Comparison of ENCODE assay signal across 16 cellular contexts in the genomic region with DNA sequence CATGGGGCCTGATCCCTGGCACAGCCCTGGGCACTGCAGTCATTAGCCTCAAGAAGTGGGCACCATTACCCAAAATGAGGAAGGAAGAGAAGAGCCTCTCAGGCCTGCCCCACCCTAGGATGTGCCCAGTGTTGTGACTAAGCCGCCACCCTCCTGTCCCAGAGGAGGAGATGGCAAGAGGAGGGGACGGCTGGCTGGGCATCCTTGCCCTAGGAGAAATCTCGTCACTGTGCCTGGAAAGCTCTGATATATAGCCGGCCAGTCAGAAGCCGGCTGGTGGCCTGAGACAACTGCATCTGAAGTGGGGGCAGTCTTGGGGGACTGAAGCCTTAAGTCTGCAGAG.
A peak's percentile ranks its signal among the peaks of the same experiment; 100 is the strongest.
DNase-seq lines count a peak whose midpoint lies in the region; ATAC-seq and TF ChIP-seq lines count a peak whose summit lies in the region.
"Had no signal": no experiment of that assay in that cellular context is flagged by ENCODE, and none has a peak within 500 bp of the region (broad histone marks: within the 10 kb centered on the region; RNA-seq: fewer than 3 reads in every experiment).

No MANE protein-coding gene starts in this region.

- no peak for TF ChIP-seq EP300 in upper lobe of left lung (IDR thresholded peaks at IDR 0.05)

- H3K27ac ChIP-seq in ascending aorta (peak overlapping the region; percentile 13 to 26), upper lobe of left lung (peak overlapping the region in 3 of 4 donors; percentile 36 to 80 (median 57))
- H3K27ac ChIP-seq: VCaP had no signal

- TF ChIP-seq CTCF in ascending aorta (IDR thresholded peaks at IDR 0.05) (no peak), mucosa of descending colon (IDR thresholded peaks at IDR 0.05) (no peak), upper lobe of left lung (IDR thresholded peaks at IDR 0.05) (no peak)

- ATAC-seq in activated naive CD8-positive, alpha-beta T cell treated with anti-CD3 and anti-CD28 coated beads, Interleukin-2, amount 50 U/mL, for 24 hours, result no peak
- ATAC-seq in mucosa of descending colon, result peak; percentile 56
- ATAC-seq in upper lobe of left lung (ENCODE audit: low FRiP score in 2 of 2), result peak; percentile 38 to 88
- ATAC-seq in GM21576 (IDR thresholded peaks at IDR 0.05; ENCODE audit: unreplicated experiment), result no peak
- ATAC-seq: activated CD8-positive, alpha-beta memory T cell treated with anti-CD3 and anti-CD28 coated beads, Interleukin-2, amount 10 ng/mL, durations not matched to agents 7 days and 5 days; SK-N-SH treated with all-trans-retinoic acid at 6 μM for 48 hours had no signal

- no peak overlapping the region for H3K4me3 Mint-ChIP-seq in activated naive CD8-positive, alpha-beta T cell
- H3K4me3 Mint-ChIP-seq in activated naive CD8-positive, alpha-beta T cell treated with anti-CD3 and anti-CD28 coated beads, Interleukin-2, amount 50 U/mL, for 24 hours, result no peak overlapping the region
- H3K4me3 Mint-ChIP-seq: activated CD8-positive, alpha-beta memory T cell treated with anti-CD3 and anti-CD28 coated beads, Interleukin-2, amount 10 ng/mL, durations not matched to agents 7 days and 5 days; activated naive CD4-positive, alpha-beta T cell treated with anti-CD3 and anti-CD28 coated beads, Interleukin-2, amount 50 U/mL, for 24 hours; stimulated activated naive CD8-positive, alpha-beta T cell treated with anti-CD3 and anti-CD28 coated beads, Interleukin-15, Interleukin-2, amounts not matched to agents 100 ng/mL and 50 ng/mL, for 24 hours had no signal

- H3K4me1 Mint-ChIP-seq in activated naive CD8-positive, alpha-beta T cell (ENCODE audit: low read depth), result peaks cover 15% of the 10 kb centered on the region
- H3K4me1 Mint-ChIP-seq in activated naive CD8-positive, alpha-beta T cell treated with anti-CD3 and anti-CD28 coated beads, Interleukin-2, amount 50 U/mL, for 24 hours, result peaks cover 22% of the 10 kb centered on the region

- TF ChIP-seq POLR2A in upper lobe of left lung (IDR thresholded peaks at IDR 0.05), result no peak

- 63 to 80% methylated on average over 1 to 5 of the region's 5 CpGs for WGBS in upper lobe of left lung, 2 donors

- H3K27me3 ChIP-seq in ascending aorta, result no peaks in the 10 kb centered on the region
- H3K27me3 ChIP-seq in upper lobe of left lung, result no peaks in the 10 kb centered on the region

- no peaks in the 10 kb centered on the region for H3K27me3 Mint-ChIP-seq in activated naive CD8-positive, alpha-beta T cell
- H3K27me3 Mint-ChIP-seq in activated naive CD8-positive, alpha-beta T cell treated with anti-CD3 and anti-CD28 coated beads, Interleukin-2, amount 50 U/mL, for 24 hours, result no peaks in the 10 kb centered on the region
- H3K27me3 Mint-ChIP-seq: activated CD8-positive, alpha-beta memory T cell treated with anti-CD3 and anti-CD28 coated beads, Interleukin-2, amount 10 ng/mL, durations not matched to agents 7 days and 5 days; activated naive CD4-positive, alpha-beta T cell treated with anti-CD3 and anti-CD28 coated beads, Interleukin-2, amount 50 U/mL, for 24 hours; stimulated activated naive CD8-positive, alpha-beta T cell treated with anti-CD3 and anti-CD28 coated beads, Interleukin-15, Interleukin-2, amounts not matched to agents 100 ng/mL and 50 ng/mL, for 24 hours had no signal

- H3K36me3 Mint-ChIP-seq in activated naive CD8-positive, alpha-beta T cell, result peaks cover 7% of the 10 kb centered on the region
- peaks cover 8% of the 10 kb centered on the region for H3K36me3 Mint-ChIP-seq in activated naive CD8-positive, alpha-beta T cell treated with anti-CD3 and anti-CD28 coated beads, Interleukin-2, amount 50 U/mL, for 24 hours (ENCODE audit: low read depth)
- H3K36me3 Mint-ChIP-seq: activated naive CD4-positive, alpha-beta T cell treated with anti-CD3 and anti-CD28 coated beads, Interleukin-2, amount 50 U/mL, for 24 hours had no signal

- peak overlapping the region; percentile 58 for H3K27ac Mint-ChIP-seq in activated naive CD8-positive, alpha-beta T cell
- no peak overlapping the region for H3K27ac Mint-ChIP-seq in activated naive CD8-positive, alpha-beta T cell treated with anti-CD3 and anti-CD28 coated beads, Interleukin-2, amount 50 U/mL, for 24 hours
- H3K27ac Mint-ChIP-seq: stimulated activated naive CD8-positive, alpha-beta T cell treated with anti-CD3 and anti-CD28 coated beads, Interleukin-15, Interleukin-2, amounts not matched to agents 100 ng/mL and 50 ng/mL, for 24 hours had no signal

- no peak for DNase-seq in activated naive CD8-positive, alpha-beta T cell treated with anti-CD3 and anti-CD28 coated beads, Interleukin-2, amount 50 U/mL, for 24 hours
- DNase-seq in ascending aorta (ENCODE audit: low spot score in 2 of 2) (no peak), mucosa of descending colon (no peak), upper lobe of left lung (peak in 1 of 2 donors; percentile 77), H4 (ENCODE audit: low spot score) (no peak), NCI-H1930 (lab: John Stamatoyannopoulos, UW) (no peak)
- DNase-seq: activated CD8-positive, alpha-beta memory T cell treated with anti-CD3 and anti-CD28 coated beads, Interleukin-2, amount 10 ng/mL, durations not matched to agents 7 days and 5 days; caudate nucleus; NCI-H1092; NCI-H2171 treated with DMSO at 0.1 percent for 48 hours had no signal

- H3K4me1 ChIP-seq in ascending aorta, result no peaks in the 10 kb centered on the region
- no peaks in the 10 kb centered on the region for H3K4me1 ChIP-seq in mucosa of descending colon (ENCODE audit: low read depth)
- H3K4me1 ChIP-seq in upper lobe of left lung, result peaks cover 0 to 18% (median 9%) of the 10 kb centered on the region in 4 donors

- H3K4me3 ChIP-seq in ascending aorta, result no peak overlapping the region
- H3K4me3 ChIP-seq in mucosa of descending colon, result no peak overlapping the region
- H3K4me3 ChIP-seq in upper lobe of left lung, result no peak overlapping the region

- H3K36me3 ChIP-seq in ascending aorta, result no peaks in the 10 kb centered on the region
- H3K36me3 ChIP-seq in mucosa of descending colon (ENCODE audit: low read depth), result no peaks in the 10 kb centered on the region
- no peaks in the 10 kb centered on the region for H3K36me3 ChIP-seq in upper lobe of left lung

- no peaks in the 10 kb centered on the region for H3K9me3 Mint-ChIP-seq in activated naive CD8-positive, alpha-beta T cell (ENCODE audit: low read depth)
- no peaks in the 10 kb centered on the region for H3K9me3 Mint-ChIP-seq in activated naive CD8-positive, alpha-beta T cell treated with anti-CD3 and anti-CD28 coated beads, Interleukin-2, amount 50 U/mL, for 24 hours
- H3K9me3 Mint-ChIP-seq: activated naive CD4-positive, alpha-beta T cell treated with anti-CD3 and anti-CD28 coated beads, Interleukin-2, amount 50 U/mL, for 24 hours; stimulated activated naive CD8-positive, alpha-beta T cell treated with anti-CD3 and anti-CD28 coated beads, Interleukin-15, Interleukin-2, amounts not matched to agents 100 ng/mL and 50 ng/mL, for 24 hours had no signal

- intact Hi-C loops in ascending aorta (cut with DNase I) (no loop called here), mucosa of descending colon (cut with DNase I, micrococcal nuclease) (no loop called here)

- H3K9me3 ChIP-seq in ascending aorta, result no peaks in the 10 kb centered on the region
- no peaks in the 10 kb centered on the region for H3K9me3 ChIP-seq in mucosa of descending colon
- H3K9me3 ChIP-seq in upper lobe of left lung, result peaks cover 0 to 2% (median under 1%) of the 10 kb centered on the region in 4 donors

Comparison
In these comparisons a context has a peak if more than half of its experiments do, and no peak if none do; other contexts are left out.
1. ATAC-seq: peak in mucosa of descending colon (single experiment) and upper lobe of left lung (2 of 2); none in activated naive CD8-positive, alpha-beta T cell treated with anti-CD3 and anti-CD28 coated beads, Interleukin-2, amount 50 U/mL, for 24 hours (single experiment) and GM21576 (single experiment).